In the genomic region with DNA sequence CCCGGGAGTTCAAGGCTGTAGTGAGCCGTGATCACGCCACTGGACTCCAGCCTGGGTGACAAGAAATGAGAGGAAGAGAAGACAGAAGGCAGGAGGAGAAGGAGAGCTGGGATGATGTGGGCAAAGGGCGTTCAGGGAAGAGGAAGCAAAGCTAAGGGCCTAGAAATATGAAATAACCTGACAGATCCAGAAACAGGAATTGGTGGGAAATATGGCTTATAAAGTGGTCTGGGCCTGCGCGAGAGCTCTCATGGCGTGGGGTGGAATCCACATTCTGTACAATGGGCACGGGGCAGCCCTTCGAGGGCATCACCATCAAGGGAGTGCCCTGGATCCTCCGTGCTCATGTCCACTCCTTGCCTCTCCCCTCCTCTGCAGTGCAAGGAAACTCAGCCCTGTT, we compare ENCODE assay signal across 28 cellular contexts. TPM values are rescaled to one million over a fixed set of nuclear protein-coding genes. Genes with fewer than 3 reads are reported as not detected.
"Had no signal": no experiment of that assay in that cellular context is flagged by ENCODE, and none has a peak within 500 bp of the region (broad histone marks: within the 10 kb centered on the region; RNA-seq: fewer than 3 reads in every experiment).

No MANE protein-coding gene starts in this region.

- ATAC-seq: activated T-helper 17 cell treated with anti-CD3 and anti-CD28 coated beads, Interleukin-2, amount 50 U/mL, for 72 hours; Panc1; Right ventricle myocardium inferior; T-helper 17 cell had no signal

- DNase-seq: activated B cell treated with CpG ODN at 0.5 μM for 24 hours; activated CD4-positive, alpha-beta T cell treated with anti-CD3 and anti-CD28 coated beads for 1 hour; activated CD4-positive, alpha-beta T cell treated with anti-CD3 and anti-CD28 coated beads, Interleukin-2, amount 10 ng/mL, durations not matched to agents 24 days and 14 days; activated CD4-positive, alpha-beta T cell treated with anti-CD3 and anti-CD28 coated beads, Interleukin-2, amount 50 U/mL, for 48 hours; activated CD8-positive, alpha-beta memory T cell treated with anti-CD3 and anti-CD28 coated beads for 24 hours; activated gamma-delta T cell; activated naive CD4-positive, alpha-beta T cell treated with anti-CD3 and anti-CD28 coated beads for 36 hours; activated T-cell treated with anti-CD3 and anti-CD28 coated beads, Interleukin-2, amount 50 U/mL, for 48 hours; brain microvascular endothelial cell; cerebellar nuclear complex; KBM-7; NCI-H1092; NCI-H2029; NCI-H2107; NCI-H2171 treated with DMSO at 0.1 percent for 48 hours; NCI-H226; NCI-H526; OCI-M1; RPMI8226; T-helper 17 cell; T-helper 9 cell had no signal

- H3K36me3 ChIP-seq: brain microvascular endothelial cell, SJSA1 had no signal

- H3K4me1 ChIP-seq: SJSA1 had no signal

- H3K4me3 ChIP-seq: SJSA1 had no signal

- H3K9me3 ChIP-seq: SJSA1 had no signal

- H3K27ac ChIP-seq: brain microvascular endothelial cell, SJSA1 had no signal

RNA-seq across cellular contexts. Expression of gene RASSF10, which starts 46.8 kb away (rescaled TPM):
- total RNA-seq: activated B cell treated with CpG ODN at 0.5 μM for 24 hours; activated CD4-positive, alpha-beta T cell treated with anti-CD3 and anti-CD28 coated beads, Interleukin-2, amount 10 ng/mL, durations not matched to agents 24 days and 14 days; activated naive CD4-positive, alpha-beta T cell treated with anti-CD3 and anti-CD28 coated beads for 36 hours; activated T-helper 17 cell treated with anti-CD3 and anti-CD28 coated beads, Interleukin-2, amount 50 U/mL, for 72 hours; LHCN-M2; M059J; NCI-H460; SJSA1; T-helper 17 cell had no signal
